In the genomic region with DNA sequence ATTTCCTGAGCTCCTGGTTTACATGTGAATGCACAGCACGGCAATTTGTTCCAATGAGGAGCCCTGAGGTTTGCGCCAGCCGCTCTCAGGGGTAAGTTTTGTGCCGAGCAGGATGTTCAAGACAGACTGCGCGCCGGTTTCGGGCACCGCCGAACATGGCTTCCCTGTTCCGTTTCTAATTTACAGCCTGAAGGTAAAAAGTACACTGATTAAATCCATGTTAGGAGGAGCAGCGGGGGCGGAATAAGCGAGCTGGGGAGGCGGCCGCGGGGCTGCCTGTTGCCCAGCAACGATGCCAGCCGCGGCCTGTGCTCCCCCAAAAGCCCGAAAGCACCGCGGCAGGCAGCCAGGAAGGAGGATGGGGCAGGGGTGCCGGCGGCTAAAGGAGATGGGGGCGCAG, we compare ENCODE assay signal across 1 cellular context.
TF ChIP-seq lines count a peak whose summit lies in the region.

No MANE protein-coding gene starts in this region.

TF ChIP-seq in HepG2, 621 proteins besides CTCF, POLR2A, EP300 and RAD21:
- no peak for TF ChIP-seq ZNF816 (CRISPR knock-in tag; IDR thresholded peaks at IDR 0.05; ENCODE audit: borderline replicate concordance)
- no peak for TF ChIP-seq FOSL1 (CRISPR knock-in tag; IDR thresholded peaks at IDR 0.05; ENCODE audit: borderline replicate concordance)
- peak; percentile 9; the same call in 1 of the 2 replicates for TF ChIP-seq ZBTB38 (CRISPR knock-in tag; IDR thresholded peaks at IDR 0.05)
- no peak for TF ChIP-seq SATB2 (CRISPR knock-in tag; IDR thresholded peaks at IDR 0.05)
- peak; percentile 40 for TF ChIP-seq PRPF4 (IDR thresholded peaks at IDR 0.05; ENCODE audit: low read depth, low read length, poor library complexity, severe bottlenecking)
